Comparison of ENCODE assay signal across 8 cellular contexts in genomic region chr5:131635755-131636479, GRCh38. TPM values are rescaled to one million over a fixed set of nuclear protein-coding genes. Genes with fewer than 3 reads are reported as not detected.
DNase-seq lines count a peak whose midpoint lies in the region; ATAC-seq and TF ChIP-seq lines count a peak whose summit lies in the region.

No MANE protein-coding gene starts in this region.

- no peaks in the 10 kb centered on the region for H3K27me3 Mint-ChIP-seq in activated CD4-positive, alpha-beta T cell treated with anti-CD3 and anti-CD28 coated beads for 36 hours

- peaks cover 6% of the 10 kb centered on the region for H3K36me3 Mint-ChIP-seq in activated CD4-positive, alpha-beta T cell treated with anti-CD3 and anti-CD28 coated beads for 36 hours (ENCODE audit: low read depth)

- peak overlapping the region; percentile 93 for H3K27ac Mint-ChIP-seq in activated CD4-positive, alpha-beta T cell treated with anti-CD3 and anti-CD28 coated beads for 36 hours

- no peaks in the 10 kb centered on the region for H3K27me3 ChIP-seq in thyroid gland

- POLR2A ChIA-PET in activated CD4-positive, alpha-beta T cell treated with anti-CD3 and anti-CD28 coated beads for 36 hours (lab: Charles Lee), result no interaction called here

- no peaks in the 10 kb centered on the region for H3K9me3 Mint-ChIP-seq in activated CD4-positive, alpha-beta T cell treated with anti-CD3 and anti-CD28 coated beads for 36 hours (ENCODE audit: low read depth)

- CTCF ChIA-PET in activated CD4-positive, alpha-beta T cell treated with anti-CD3 and anti-CD28 coated beads for 36 hours (lab: Charles Lee), result interaction anchor here (0.9 to 1.0 kb wide), 2 partner anchors 47 to 750 kb away, joined by 3 to 4 read pairs; no protein-coding TSS in a partner anchor

- H3K4me3 Mint-ChIP-seq in activated CD4-positive, alpha-beta T cell treated with anti-CD3 and anti-CD28 coated beads for 36 hours, result no peak overlapping the region

- H3K27ac ChIP-seq in thyroid gland, result peak overlapping the region; percentile 96 to 99 (median 98)

- no peaks in the 10 kb centered on the region for H3K36me3 ChIP-seq in thyroid gland

- intact Hi-C loops in activated CD4-positive, alpha-beta T cell treated with anti-CD3 and anti-CD28 coated beads for 36 hours (cut with DNase I, micrococcal nuclease), result loop anchor here (1.0 to 10.0 kb wide), 15 partner anchors 47 to 1329 kb away; partner anchors contain the start of genes FNIP1 (in 2 of the 2), AFF4 (in 1 of the 2), GDF9 (in 1 of the 2) and IRF1 (in 1 of the 2)
- intact Hi-C loops in lower leg skin (cut with DNase I; ENCODE audit: low total_unique reads), result no loop called here
- intact Hi-C loops in thyroid gland (cut with DNase I), result loop anchor here (10.0 kb wide), 1 partner anchor 159 kb away; the partner anchor contains the start of gene FNIP1

- no peaks in the 10 kb centered on the region for H3K9me3 ChIP-seq in thyroid gland

- TF ChIP-seq CTCF in choroid plexus epithelial cell (conservative IDR thresholded peaks at IDR 0.05; ENCODE audit: low read depth, low read length), result no peak
- no peak for TF ChIP-seq CTCF in lower leg skin (IDR thresholded peaks at IDR 0.05)
- TF ChIP-seq CTCF in thyroid gland (IDR thresholded peaks at IDR 0.05), result no peak

- WGBS in lower leg skin, 2 donors, result 1% methylated on average over 16 of the region's 16 CpGs
- WGBS in thyroid gland, 2 donors, result 3% methylated on average over 16 of the region's 16 CpGs

- DNase-seq in activated CD4-positive, alpha-beta T cell treated with anti-CD3 and anti-CD28 coated beads for 36 hours, result peak; percentile 33
- no peak for DNase-seq in activated CD4-positive, alpha-beta T cell treated with anti-CD3 and anti-CD28 coated beads for 48 hours
- DNase-seq in OCI-M1 (lab: John Stamatoyannopoulos, UW) (peak; percentile 75), choroid plexus epithelial cell (ENCODE audit: low read depth) (peak; percentile 65), lower leg skin (ENCODE audit: low spot score in 2 of 2) (no peak), thyroid gland (no peak), DMS114 treated with DMSO at 0.1 percent for 48 hours (lab: John Stamatoyannopoulos, UW; ENCODE audit: unreplicated experiment) (no peak)
- DNase-seq in activated effector memory CD4-positive, alpha-beta T cell treated with anti-CD3 and anti-CD28 coated beads, Interleukin-2, amount 50 U/mL, for 16 hours, result no peak

- peak overlapping the region; percentile 63 for H3K4me3 ChIP-seq in choroid plexus epithelial cell (ENCODE audit: low read depth, low read length)
- peak overlapping the region; percentile 37 for H3K4me3 ChIP-seq in lower leg skin (ENCODE audit: low read depth, poor library complexity, severe bottlenecking)
- peak overlapping the region; percentile 24 to 85 (median 51) for H3K4me3 ChIP-seq in thyroid gland (replicated peaks in 1 of 3)

- TF ChIP-seq POLR2A in lower leg skin (IDR thresholded peaks at IDR 0.05) (no peak), thyroid gland (IDR thresholded peaks at IDR 0.05) (no peak)

- peaks cover 29% of the 10 kb centered on the region for H3K4me1 Mint-ChIP-seq in activated CD4-positive, alpha-beta T cell treated with anti-CD3 and anti-CD28 coated beads for 36 hours

- peaks cover 9 to 26% of the 10 kb centered on the region in 2 donors for H3K4me1 ChIP-seq in thyroid gland

- no peak for ATAC-seq in activated CD4-positive, alpha-beta T cell treated with anti-CD3 and anti-CD28 coated beads for 36 hours

RNA-seq across cellular contexts. Expression of gene RAPGEF6, which starts 0.9 kb away (rescaled TPM):
- 10 to 100 TPM; 26.5 to 30.5 TPM for total RNA-seq in activated CD4-positive, alpha-beta T cell treated with anti-CD3 and anti-CD28 coated beads for 36 hours
- total RNA-seq in lower leg skin (10 to 100 TPM; 16.8 to 20.2 (median 18.9) TPM), thyroid gland (10 to 100 TPM; 20.2 to 36.4 (median 25.2) TPM)

Comparison
In these comparisons a context has a peak if more than half of its experiments do, and no peak if none do; other contexts are left out.
1. DNase-seq: peak in activated CD4-positive, alpha-beta T cell treated with anti-CD3 and anti-CD28 coated beads for 36 hours (single experiment), OCI-M1 (single experiment) and choroid plexus epithelial cell (single experiment); none in activated CD4-positive, alpha-beta T cell treated with anti-CD3 and anti-CD28 coated beads for 48 hours (single experiment), lower leg skin (0 of 2), thyroid gland (0 of 2), activated effector memory CD4-positive, alpha-beta T cell treated with anti-CD3 and anti-CD28 coated beads, Interleukin-2, amount 50 U/mL, for 16 hours (single experiment) and DMS114 treated with DMSO at 0.1 percent for 48 hours (single experiment).
2. Peak in every context shown above with its lines, with median percentiles within 50 percentile points of each other: H3K4me3 ChIP-seq.